27 cellular contexts compared by ENCODE assay signal in the genomic region with DNA sequence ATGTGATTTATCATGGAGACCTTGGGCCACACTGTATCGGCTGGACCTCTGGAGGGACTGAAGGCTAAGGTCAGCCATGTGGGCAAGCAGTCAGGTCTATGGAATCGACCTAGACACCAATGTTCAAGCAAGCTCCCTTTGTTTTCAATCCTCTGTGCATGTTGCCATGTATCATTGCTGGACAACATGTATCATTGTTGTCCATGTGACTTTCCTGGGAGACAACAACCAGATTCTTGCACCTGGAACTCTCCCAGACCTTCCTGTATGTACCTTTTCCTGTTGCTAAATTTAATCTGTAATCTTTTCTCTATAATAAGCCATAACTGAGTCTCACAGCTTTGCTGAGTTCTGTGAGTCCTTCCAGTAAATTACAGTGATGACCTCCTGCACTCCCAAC.
"Had no signal": no experiment of that assay in that cellular context is flagged by ENCODE, and none has a peak within 500 bp of the region (broad histone marks: within the 10 kb centered on the region; RNA-seq: fewer than 3 reads in every experiment).

No MANE protein-coding gene starts in this region.

- DNase-seq: naive B cell; naive thymus-derived CD8-positive, alpha-beta T cell; nephron progenitor cell; occipital lobe; ovary; retina; right cardiac atrium; right lobe of liver; sigmoid colon; small intestine; stimulated activated CD4-positive, alpha-beta T cell treated with anti-CD3 and anti-CD28 coated beads, Interleukin-15, amount 100 ng/mL, for 24 hours; stimulated activated CD4-positive, alpha-beta T cell treated with anti-CD3 and anti-CD28 coated beads, Interleukin-2, amount 100 ng/mL, for 24 hours; stimulated activated CD4-positive, alpha-beta T cell treated with anti-CD3 and anti-CD28 coated beads, Interleukin-2, amount 100 ng/mL, for 48 hours; stimulated activated CD4-positive, alpha-beta T cell treated with anti-CD3 and anti-CD28 coated beads, Interleukin-4, amount 100 ng/mL, for 24 hours; stimulated activated naive B cell treated with anti-CD40 and anti-IgM and Interleukin-4, amounts not matched to agents 10 μg/mL and 1 μg/mL and 100 μg/mL, for 72 hours; stimulated activated naive CD4-positive, alpha-beta T cell treated with Interleukin-2 at 50 U/mL for 16 hours; stomach; thyroid gland; trophoblast cell; upper lobe of left lung had no signal

- H3K36me3 ChIP-seq: ovary, prostate gland, right lobe of liver, sigmoid colon, stomach, thoracic aorta, thyroid gland, tibial nerve, upper lobe of left lung, vagina had no signal

- H3K4me3 ChIP-seq: ovary, prostate gland, right lobe of liver, sigmoid colon, stomach, thoracic aorta, thyroid gland, tibial nerve, upper lobe of left lung, vagina had no signal

- FAIRE-seq: small intestine, urothelium cell line had no signal

- H3K4me1 ChIP-seq: prostate gland, right lobe of liver, stomach, thyroid gland, tibial nerve, upper lobe of left lung, vagina had no signal

- H3K9me3 ChIP-seq: ovary, prostate gland, right lobe of liver, sigmoid colon, thoracic aorta, thyroid gland, tibial nerve, upper lobe of left lung, vagina had no signal

- ATAC-seq: naive thymus-derived CD8-positive, alpha-beta T cell; natural killer cell treated with Interleukin-12 subunit alpha and Interleukin-12 subunit beta and Interleukin-15 and Interleukin-18, amount 100 ng/mL, for 72 hours; right cardiac atrium; right lobe of liver; stimulated activated effector memory CD8-positive, alpha-beta T cell treated with anti-CD3 and anti-CD28 coated beads, Interleukin-12 subunit alpha, Interleukin-12 subunit beta, amount 100 ng/mL, for 72 hours; stimulated activated naive B cell treated with anti-CD40 and anti-IgM and Interleukin-4, amounts not matched to agents 10 μg/mL and 1 μg/mL and 100 μg/mL, for 72 hours had no signal

- H3K27ac ChIP-seq: ovary, prostate gland, right lobe of liver, sigmoid colon, stomach, thoracic aorta, thyroid gland, tibial nerve, upper lobe of left lung, vagina had no signal

- H3K27me3 ChIP-seq: ovary, right lobe of liver, sigmoid colon, stomach, thyroid gland, tibial nerve, upper lobe of left lung, vagina had no signal
